Comparison of ENCODE assay signal across 1 cellular context in the genomic region with DNA sequence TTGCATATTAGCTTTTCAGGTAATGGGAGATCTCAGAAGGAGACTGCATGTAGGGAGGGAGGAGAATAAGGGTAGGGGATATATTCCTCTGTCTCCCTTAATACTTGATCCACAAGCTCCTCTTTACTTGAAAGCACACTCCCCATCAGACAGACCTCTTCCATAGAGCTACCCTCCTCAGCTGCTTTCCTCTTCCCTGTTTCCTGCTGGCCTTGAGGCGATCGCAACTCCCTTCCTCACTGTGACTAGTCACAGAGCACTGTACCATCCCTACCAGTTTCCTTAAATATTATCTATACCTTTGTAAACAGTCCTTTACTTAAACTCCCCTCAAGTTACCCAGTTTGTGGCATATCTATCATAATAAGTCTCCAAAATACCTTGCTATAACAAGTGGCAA.
TF ChIP-seq lines count a peak whose summit lies in the region.

No MANE protein-coding gene starts in this region.

TF ChIP-seq in H1, 55 proteins besides CTCF, POLR2A, EP300 and RAD21:
- no peak for TF ChIP-seq RBBP5 (IDR thresholded peaks at IDR 0.05; ENCODE audit: borderline replicate concordance, low read depth, low read length)
- no peak for TF ChIP-seq RNF2 (IDR thresholded peaks at IDR 0.05; ENCODE audit: borderline replicate concordance, low read depth, low read length, missing control alignments, poor library complexity, severe bottlenecking)
- no peak for TF ChIP-seq TBP (IDR thresholded peaks at IDR 0.05; ENCODE audit: low read depth, low read length)
- TF ChIP-seq NRF1 (IDR thresholded peaks at IDR 0.05; ENCODE audit: low read depth, low read length): no peak
- TF ChIP-seq, protein P1, sequence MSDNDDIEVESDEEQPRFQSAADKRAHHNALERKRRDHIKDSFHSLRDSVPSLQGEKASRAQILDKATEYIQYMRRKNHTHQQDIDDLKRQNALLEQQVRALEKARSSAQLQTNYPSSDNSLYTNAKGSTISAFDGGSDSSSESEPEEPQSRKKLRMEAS (IDR thresholded peaks at IDR 0.05): no peak
- TF ChIP-seq SIRT6 (IDR thresholded peaks at IDR 0.05; ENCODE audit: low read length): no peak
- no peak for TF ChIP-seq EZH2 (IDR thresholded peaks at IDR 0.05; ENCODE audit: low read depth, low read length, severe bottlenecking)
- TF ChIP-seq SP2 (IDR thresholded peaks at IDR 0.05; ENCODE audit: low read length): no peak
- TF ChIP-seq SP1 (IDR thresholded peaks at IDR 0.05; ENCODE audit: low read depth, low read length): no peak
- TF ChIP-seq CHD7 (IDR thresholded peaks at IDR 0.05; ENCODE audit: insufficient replicate concordance, low read length): no peak
- no peak for TF ChIP-seq RXRA (IDR thresholded peaks at IDR 0.05; ENCODE audit: insufficient read depth, low read depth, low read length)
- TF ChIP-seq SUZ12 (IDR thresholded peaks at IDR 0.05; ENCODE audit: low read length): no peak
- no peak for TF ChIP-seq YY1 (IDR thresholded peaks at IDR 0.05; ENCODE audit: low read depth, low read length)
- TF ChIP-seq, protein P2, sequence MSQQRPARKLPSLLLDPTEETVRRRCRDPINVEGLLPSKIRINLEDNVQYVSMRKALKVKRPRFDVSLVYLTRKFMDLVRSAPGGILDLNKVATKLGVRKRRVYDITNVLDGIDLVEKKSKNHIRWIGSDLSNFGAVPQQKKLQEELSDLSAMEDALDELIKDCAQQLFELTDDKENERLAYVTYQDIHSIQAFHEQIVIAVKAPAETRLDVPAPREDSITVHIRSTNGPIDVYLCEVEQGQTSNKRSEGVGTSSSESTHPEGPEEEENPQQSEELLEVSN (IDR thresholded peaks at IDR 0.05): no peak
- no peak for TF ChIP-seq KDM5A (IDR thresholded peaks at IDR 0.05; ENCODE audit: low read length)
- TF ChIP-seq POU5F1 (IDR thresholded peaks at IDR 0.05; ENCODE audit: low read depth, low read length): no peak
- TF ChIP-seq CBX5 (IDR thresholded peaks at IDR 0.05; ENCODE audit: low read depth, low read length): no peak
- no peak for TF ChIP-seq CTBP2 (IDR thresholded peaks at IDR 0.05; ENCODE audit: borderline replicate concordance, insufficient read depth, insufficient read length, low read length)
- no peak for TF ChIP-seq KDM4A (IDR thresholded peaks at IDR 0.05; ENCODE audit: low read depth, low read length, severe bottlenecking)
- TF ChIP-seq BRCA1 (IDR thresholded peaks at IDR 0.05; ENCODE audit: low read depth, low read length): no peak
